Comparison of ENCODE assay signal across 1 cellular context in the genomic region with DNA sequence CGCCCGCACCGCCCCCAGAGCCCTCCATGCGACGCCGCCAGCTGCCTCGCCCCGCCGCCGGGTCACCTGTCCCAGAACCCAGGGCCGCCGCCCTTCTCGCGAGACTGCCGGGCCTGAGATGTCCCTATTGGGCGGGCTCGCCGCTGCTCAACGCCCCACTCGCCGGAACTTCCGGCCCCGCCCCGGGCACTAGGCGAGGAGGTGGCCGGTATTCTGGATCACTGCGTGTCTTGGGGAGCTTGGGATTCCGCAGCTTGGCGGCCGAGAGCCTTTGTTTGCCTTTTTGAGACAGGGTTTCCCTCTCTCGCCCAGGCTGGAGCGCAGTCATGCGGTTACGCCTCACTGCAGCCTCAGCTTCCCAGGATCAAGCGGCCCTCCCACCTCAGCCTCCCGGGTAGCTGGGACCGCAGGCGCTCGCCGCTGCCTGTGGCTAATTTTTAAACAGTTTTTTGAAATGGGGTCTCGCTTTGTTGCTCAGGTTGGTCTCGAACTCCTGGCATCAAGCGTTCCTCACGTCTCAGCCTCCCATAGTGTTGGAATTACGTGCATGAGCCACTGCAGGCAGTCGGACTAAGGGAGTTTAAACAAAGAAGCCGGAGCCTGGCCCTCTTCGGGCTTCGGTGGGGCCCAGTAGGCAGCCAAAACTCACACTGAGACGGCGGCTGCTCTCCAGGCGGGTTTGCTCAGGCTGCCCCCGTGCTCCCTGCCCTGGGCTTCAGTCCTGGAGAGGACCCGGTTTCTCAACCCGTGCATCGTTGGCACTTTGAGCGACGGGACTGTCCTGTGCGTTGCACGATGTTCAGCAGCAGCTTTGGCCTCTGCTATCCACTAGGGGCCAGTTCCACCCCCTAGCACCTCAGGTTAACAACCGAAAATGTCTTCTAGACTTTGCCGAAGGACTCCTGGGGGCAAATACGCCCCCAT.
A peak's percentile ranks its signal among the peaks of the same experiment; 100 is the strongest.
TF ChIP-seq lines count a peak whose summit lies in the region.

A gene (minus strand): TSS at position 43 of the 924 bp plus-strand sequence. CDS start 15 bp downstream, at position 28.

TF ChIP-seq in K562, 482 proteins besides CTCF, POLR2A, EP300 and RAD21 (continued from another document and continues in another):
- TF ChIP-seq NEUROD1 (IDR thresholded peaks at IDR 0.05; ENCODE audit: borderline replicate concordance, low read depth, low read length, partially characterized antibody) (peak; percentile 85), POLR3A (IDR thresholded peaks at IDR 0.05; ENCODE audit: borderline replicate concordance, extremely low read depth, insufficient read depth, insufficient read length) (no peak), CXXC5 (CRISPR knock-in tag; IDR thresholded peaks at IDR 0.05) (peak; percentile 76), ZBTB8A (IDR thresholded peaks at IDR 0.05; ENCODE audit: partially characterized antibody) (no peak), BCOR (IDR thresholded peaks at IDR 0.05) (no peak), ZBED1 (IDR thresholded peaks at IDR 0.05) (0 out of 2 replicates have a peak, but pooled peaks have one; percentile 33), ZNF253 (CRISPR knock-in tag; conservative IDR thresholded peaks at IDR 0.05) (no peak), RBM17 (IDR thresholded peaks at IDR 0.05; ENCODE audit: borderline replicate concordance, low read depth, low read length) (no peak), NUFIP1 (IDR thresholded peaks at IDR 0.05; ENCODE audit: partially characterized antibody) (no peak), STAG1 (CRISPR knock-in tag; IDR thresholded peaks at IDR 0.05; ENCODE audit: borderline replicate concordance) (no peak), DIDO1 (tag; IDR thresholded peaks at IDR 0.05; ENCODE audit: low read depth) (0 out of 2 replicates have a peak, but pooled peaks have one; percentile 53), ZBTB17 (CRISPR knock-in tag; IDR thresholded peaks at IDR 0.05) (0 out of 2 replicates have a peak, but pooled peaks have one; percentile 36), GATA2 (CRISPR knock-in tag; IDR thresholded peaks at IDR 0.05) (no peak), HDAC2 (IDR thresholded peaks at IDR 0.05) (0 out of 2 replicates have a peak, but pooled peaks have one; percentile 19), EHMT2 (IDR thresholded peaks at IDR 0.05) (no peak), SIN3B (IDR thresholded peaks at IDR 0.05; ENCODE audit: low read depth) (peak; percentile 70; the same call in 1 of the 2 replicates), ELF4 (CRISPR knock-in tag; IDR thresholded peaks at IDR 0.05) (no peak), KLF1 (tag; IDR thresholded peaks at IDR 0.05) (peak; percentile 89), ZNF507 (tag; conservative IDR thresholded peaks at IDR 0.05) (no peak), GABPB1 (CRISPR knock-in tag; IDR thresholded peaks at IDR 0.05) (peak; percentile 94), HMGN3 (IDR thresholded peaks at IDR 0.05; ENCODE audit: borderline replicate concordance, extremely low read depth, insufficient read length, low read depth, low read length) (no peak), ZNF77 (CRISPR knock-in tag; IDR thresholded peaks at IDR 0.05) (no peak), SRF (CRISPR knock-in tag; IDR thresholded peaks at IDR 0.05) (peak in 1 of 2 experiments; percentile 50; a peak in 1 of 4 replicates), MEF2A (IDR thresholded peaks at IDR 0.05; ENCODE audit: control insufficient read depth, low read depth, low read length) (no peak), ZNF696 (CRISPR knock-in tag; conservative IDR thresholded peaks at IDR 0.05) (no peak), ZNF76 (CRISPR knock-in tag; IDR thresholded peaks at IDR 0.05; ENCODE audit: borderline replicate concordance) (no peak), ZNF436 (CRISPR knock-in tag; IDR thresholded peaks at IDR 0.05) (no peak), HNRNPL (IDR thresholded peaks at IDR 0.05; ENCODE audit: low read depth, low read length) (no peak), RBM25 (IDR thresholded peaks at IDR 0.05; ENCODE audit: low read depth, low read length, severe bottlenecking) (peak; percentile 100), KLF10 (CRISPR knock-in tag; IDR thresholded peaks at IDR 0.05) (no peak), TBP (optimal IDR thresholded peaks at IDR 0.05; ENCODE audit: low read depth, low read length) (peak; percentile 83), NFIC (IDR thresholded peaks at IDR 0.05) (peak; percentile 37), ZFPM2 (CRISPR knock-in tag; IDR thresholded peaks at IDR 0.05) (no peak), ZNF589 (CRISPR knock-in tag; IDR thresholded peaks at IDR 0.05; ENCODE audit: low read depth) (no peak), CBX2 (IDR thresholded peaks at IDR 0.05; ENCODE audit: insufficient read depth, low read length, poor library complexity, severe bottlenecking) (no peak), SMARCE1 (IDR thresholded peaks at IDR 0.05) (no peak), ZNF134 (CRISPR knock-in tag; conservative IDR thresholded peaks at IDR 0.05) (0 out of 2 replicates have a peak, but pooled peaks have one; percentile 25)
- TF ChIP-seq, protein P1, sequence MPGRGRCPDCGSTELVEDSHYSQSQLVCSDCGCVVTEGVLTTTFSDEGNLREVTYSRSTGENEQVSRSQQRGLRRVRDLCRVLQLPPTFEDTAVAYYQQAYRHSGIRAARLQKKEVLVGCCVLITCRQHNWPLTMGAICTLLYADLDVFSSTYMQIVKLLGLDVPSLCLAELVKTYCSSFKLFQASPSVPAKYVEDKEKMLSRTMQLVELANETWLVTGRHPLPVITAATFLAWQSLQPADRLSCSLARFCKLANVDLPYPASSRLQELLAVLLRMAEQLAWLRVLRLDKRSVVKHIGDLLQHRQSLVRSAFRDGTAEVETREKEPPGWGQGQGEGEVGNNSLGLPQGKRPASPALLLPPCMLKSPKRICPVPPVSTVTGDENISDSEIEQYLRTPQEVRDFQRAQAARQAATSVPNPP (IDR thresholded peaks at IDR 0.05; ENCODE audit: borderline replicate concordance, insufficient read depth, insufficient read length): no peak
- TF ChIP-seq, protein P2, sequence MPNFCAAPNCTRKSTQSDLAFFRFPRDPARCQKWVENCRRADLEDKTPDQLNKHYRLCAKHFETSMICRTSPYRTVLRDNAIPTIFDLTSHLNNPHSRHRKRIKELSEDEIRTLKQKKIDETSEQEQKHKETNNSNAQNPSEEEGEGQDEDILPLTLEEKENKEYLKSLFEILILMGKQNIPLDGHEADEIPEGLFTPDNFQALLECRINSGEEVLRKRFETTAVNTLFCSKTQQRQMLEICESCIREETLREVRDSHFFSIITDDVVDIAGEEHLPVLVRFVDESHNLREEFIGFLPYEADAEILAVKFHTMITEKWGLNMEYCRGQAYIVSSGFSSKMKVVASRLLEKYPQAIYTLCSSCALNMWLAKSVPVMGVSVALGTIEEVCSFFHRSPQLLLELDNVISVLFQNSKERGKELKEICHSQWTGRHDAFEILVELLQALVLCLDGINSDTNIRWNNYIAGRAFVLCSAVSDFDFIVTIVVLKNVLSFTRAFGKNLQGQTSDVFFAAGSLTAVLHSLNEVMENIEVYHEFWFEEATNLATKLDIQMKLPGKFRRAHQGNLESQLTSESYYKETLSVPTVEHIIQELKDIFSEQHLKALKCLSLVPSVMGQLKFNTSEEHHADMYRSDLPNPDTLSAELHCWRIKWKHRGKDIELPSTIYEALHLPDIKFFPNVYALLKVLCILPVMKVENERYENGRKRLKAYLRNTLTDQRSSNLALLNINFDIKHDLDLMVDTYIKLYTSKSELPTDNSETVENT (CRISPR knock-in tag; IDR thresholded peaks at IDR 0.05): peak; percentile 62; the same call in 1 of the 2 replicates
- TF ChIP-seq, protein P3, sequence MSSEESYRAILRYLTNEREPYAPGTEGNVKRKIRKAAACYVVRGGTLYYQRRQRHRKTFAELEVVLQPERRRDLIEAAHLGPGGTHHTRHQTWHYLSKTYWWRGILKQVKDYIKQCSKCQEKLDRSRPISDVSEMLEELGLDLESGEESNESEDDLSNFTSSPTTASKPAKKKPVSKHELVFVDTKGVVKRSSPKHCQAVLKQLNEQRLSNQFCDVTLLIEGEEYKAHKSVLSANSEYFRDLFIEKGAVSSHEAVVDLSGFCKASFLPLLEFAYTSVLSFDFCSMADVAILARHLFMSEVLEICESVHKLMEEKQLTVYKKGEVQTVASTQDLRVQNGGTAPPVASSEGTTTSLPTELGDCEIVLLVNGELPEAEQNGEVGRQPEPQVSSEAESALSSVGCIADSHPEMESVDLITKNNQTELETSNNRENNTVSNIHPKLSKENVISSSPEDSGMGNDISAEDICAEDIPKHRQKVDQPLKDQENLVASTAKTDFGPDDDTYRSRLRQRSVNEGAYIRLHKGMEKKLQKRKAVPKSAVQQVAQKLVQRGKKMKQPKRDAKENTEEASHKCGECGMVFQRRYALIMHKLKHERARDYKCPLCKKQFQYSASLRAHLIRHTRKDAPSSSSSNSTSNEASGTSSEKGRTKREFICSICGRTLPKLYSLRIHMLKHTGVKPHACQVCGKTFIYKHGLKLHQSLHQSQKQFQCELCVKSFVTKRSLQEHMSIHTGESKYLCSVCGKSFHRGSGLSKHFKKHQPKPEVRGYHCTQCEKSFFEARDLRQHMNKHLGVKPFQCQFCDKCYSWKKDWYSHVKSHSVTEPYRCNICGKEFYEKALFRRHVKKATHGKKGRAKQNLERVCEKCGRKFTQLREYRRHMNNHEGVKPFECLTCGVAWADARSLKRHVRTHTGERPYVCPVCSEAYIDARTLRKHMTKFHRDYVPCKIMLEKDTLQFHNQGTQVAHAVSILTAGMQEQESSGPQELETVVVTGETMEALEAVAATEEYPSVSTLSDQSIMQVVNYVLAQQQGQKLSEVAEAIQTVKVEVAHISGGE (CRISPR knock-in tag; IDR thresholded peaks at IDR 0.05): peak in 1 of 3 experiments; percentile 42; a peak in 2 of 6 replicates
- TF ChIP-seq, protein P4, sequence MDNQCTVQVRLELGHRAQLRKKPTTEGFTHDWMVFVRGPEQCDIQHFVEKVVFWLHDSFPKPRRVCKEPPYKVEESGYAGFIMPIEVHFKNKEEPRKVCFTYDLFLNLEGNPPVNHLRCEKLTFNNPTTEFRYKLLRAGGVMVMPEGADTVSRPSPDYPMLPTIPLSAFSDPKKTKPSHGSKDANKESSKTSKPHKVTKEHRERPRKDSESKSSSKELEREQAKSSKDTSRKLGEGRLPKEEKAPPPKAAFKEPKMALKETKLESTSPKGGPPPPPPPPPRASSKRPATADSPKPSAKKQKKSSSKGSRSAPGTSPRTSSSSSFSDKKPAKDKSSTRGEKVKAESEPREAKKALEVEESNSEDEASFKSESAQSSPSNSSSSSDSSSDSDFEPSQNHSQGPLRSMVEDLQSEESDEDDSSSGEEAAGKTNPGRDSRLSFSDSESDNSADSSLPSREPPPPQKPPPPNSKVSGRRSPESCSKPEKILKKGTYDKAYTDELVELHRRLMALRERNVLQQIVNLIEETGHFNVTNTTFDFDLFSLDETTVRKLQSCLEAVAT (IDR thresholded peaks at IDR 0.05): no peak
- TF ChIP-seq, protein P5, sequence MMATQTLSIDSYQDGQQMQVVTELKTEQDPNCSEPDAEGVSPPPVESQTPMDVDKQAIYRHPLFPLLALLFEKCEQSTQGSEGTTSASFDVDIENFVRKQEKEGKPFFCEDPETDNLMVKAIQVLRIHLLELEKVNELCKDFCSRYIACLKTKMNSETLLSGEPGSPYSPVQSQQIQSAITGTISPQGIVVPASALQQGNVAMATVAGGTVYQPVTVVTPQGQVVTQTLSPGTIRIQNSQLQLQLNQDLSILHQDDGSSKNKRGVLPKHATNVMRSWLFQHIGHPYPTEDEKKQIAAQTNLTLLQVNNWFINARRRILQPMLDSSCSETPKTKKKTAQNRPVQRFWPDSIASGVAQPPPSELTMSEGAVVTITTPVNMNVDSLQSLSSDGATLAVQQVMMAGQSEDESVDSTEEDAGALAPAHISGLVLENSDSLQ (IDR thresholded peaks at IDR 0.05): peak; percentile 98
- TF ChIP-seq, protein P6, sequence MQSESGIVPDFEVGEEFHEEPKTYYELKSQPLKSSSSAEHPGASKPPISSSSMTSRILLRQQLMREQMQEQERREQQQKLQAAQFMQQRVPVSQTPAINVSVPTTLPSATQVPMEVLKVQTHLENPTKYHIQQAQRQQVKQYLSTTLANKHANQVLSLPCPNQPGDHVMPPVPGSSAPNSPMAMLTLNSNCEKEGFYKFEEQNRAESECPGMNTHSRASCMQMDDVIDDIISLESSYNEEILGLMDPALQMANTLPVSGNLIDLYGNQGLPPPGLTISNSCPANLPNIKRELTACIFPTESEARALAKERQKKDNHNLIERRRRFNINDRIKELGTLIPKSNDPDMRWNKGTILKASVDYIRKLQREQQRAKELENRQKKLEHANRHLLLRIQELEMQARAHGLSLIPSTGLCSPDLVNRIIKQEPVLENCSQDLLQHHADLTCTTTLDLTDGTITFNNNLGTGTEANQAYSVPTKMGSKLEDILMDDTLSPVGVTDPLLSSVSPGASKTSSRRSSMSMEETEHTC (IDR thresholded peaks at IDR 0.05): peak; percentile 57; the same call in 1 of the 2 replicates
- TF ChIP-seq, protein P7, sequence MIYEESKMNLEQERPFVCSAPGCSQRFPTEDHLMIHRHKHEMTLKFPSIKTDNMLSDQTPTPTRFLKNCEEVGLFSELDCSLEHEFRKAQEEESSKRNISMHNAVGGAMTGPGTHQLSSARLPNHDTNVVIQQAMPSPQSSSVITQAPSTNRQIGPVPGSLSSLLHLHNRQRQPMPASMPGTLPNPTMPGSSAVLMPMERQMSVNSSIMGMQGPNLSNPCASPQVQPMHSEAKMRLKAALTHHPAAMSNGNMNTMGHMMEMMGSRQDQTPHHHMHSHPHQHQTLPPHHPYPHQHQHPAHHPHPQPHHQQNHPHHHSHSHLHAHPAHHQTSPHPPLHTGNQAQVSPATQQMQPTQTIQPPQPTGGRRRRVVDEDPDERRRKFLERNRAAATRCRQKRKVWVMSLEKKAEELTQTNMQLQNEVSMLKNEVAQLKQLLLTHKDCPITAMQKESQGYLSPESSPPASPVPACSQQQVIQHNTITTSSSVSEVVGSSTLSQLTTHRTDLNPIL (CRISPR knock-in tag; IDR thresholded peaks at IDR 0.05): no peak
- TF ChIP-seq, protein P8, sequence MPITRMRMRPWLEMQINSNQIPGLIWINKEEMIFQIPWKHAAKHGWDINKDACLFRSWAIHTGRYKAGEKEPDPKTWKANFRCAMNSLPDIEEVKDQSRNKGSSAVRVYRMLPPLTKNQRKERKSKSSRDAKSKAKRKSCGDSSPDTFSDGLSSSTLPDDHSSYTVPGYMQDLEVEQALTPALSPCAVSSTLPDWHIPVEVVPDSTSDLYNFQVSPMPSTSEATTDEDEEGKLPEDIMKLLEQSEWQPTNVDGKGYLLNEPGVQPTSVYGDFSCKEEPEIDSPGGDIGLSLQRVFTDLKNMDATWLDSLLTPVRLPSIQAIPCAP (CRISPR knock-in tag; IDR thresholded peaks at IDR 0.05; ENCODE audit: borderline replicate concordance): no peak
